Comparison of ENCODE assay signal across 8 cellular contexts in the genomic region with DNA sequence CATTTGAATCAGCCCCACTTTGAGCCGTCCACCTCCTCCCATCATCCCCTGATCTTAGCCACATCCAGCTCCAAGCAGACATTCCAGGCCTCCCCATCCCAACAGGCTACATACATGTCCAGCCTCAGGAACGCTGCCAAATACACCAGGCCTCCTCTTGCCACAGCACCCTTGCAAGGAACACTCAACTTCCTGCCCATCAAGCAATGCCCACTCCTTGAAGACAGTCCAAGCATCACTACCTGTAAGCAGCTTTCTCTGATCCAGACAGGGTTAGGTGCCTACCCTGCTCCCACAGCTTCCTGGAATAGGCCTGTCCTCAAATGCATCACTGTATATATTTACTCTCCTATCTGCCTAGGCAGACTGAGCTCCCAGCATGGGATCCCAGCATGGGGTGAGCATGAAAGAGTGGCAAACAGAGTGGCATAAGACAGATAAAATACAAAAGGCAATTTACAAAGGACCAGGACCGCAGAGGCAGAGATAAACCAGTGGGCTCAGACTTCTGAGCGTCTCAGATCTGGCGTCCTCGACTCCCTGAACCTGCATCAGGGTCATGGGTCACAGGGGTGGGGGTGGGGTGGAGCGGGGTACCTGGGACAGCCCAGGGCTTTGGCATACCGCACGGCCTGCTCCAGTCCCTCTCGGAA. TPM values are rescaled to one million over a fixed set of nuclear protein-coding genes. Genes with fewer than 3 reads are reported as not detected.
DNase-seq lines count a peak whose midpoint lies in the region; ATAC-seq and TF ChIP-seq lines count a peak whose summit lies in the region.

No MANE protein-coding gene starts in this region.

- peaks cover 12% of the 10 kb centered on the region for H3K4me1 ChIP-seq in CD4-positive, alpha-beta memory T cell (ENCODE audit: insufficient read depth, low read length)
- H3K4me1 ChIP-seq in HUES48 (ENCODE audit: control insufficient read depth, insufficient read depth, low read length) (peaks cover 13% of the 10 kb centered on the region), ovary (ENCODE audit: insufficient read depth) (peaks cover 2% of the 10 kb centered on the region)

- POLR2A ChIA-PET in CD4-positive, alpha-beta memory T cell (lab: Charles Lee; ENCODE audit: partially characterized antibody), result interaction anchor here (0.6 to 4.3 kb wide), 6 partner anchors 11 to 1891 kb away, joined by 3 to 41 read pairs (median 12); a partner anchor contains a TSS
- POLR2A ChIA-PET in activated CD8-positive, alpha-beta T cell treated with anti-CD3 and anti-CD28 coated beads for 36 hours (lab: Charles Lee), result interaction anchor here (0.9 kb wide), 2 partner anchors 9 kb away, joined by 3 read pairs; no protein-coding TSS in a partner anchor

- H3K4me1 Mint-ChIP-seq in CD4-positive, alpha-beta memory T cell, result peaks cover 12 to 29% (median 21%) of the 10 kb centered on the region in 4 donors
- H3K4me1 Mint-ChIP-seq in activated CD8-positive, alpha-beta T cell treated with anti-CD3 and anti-CD28 coated beads for 36 hours (ENCODE audit: low read depth), result peaks cover 15% of the 10 kb centered on the region

- H3K27ac ChIP-seq in CD4-positive, alpha-beta memory T cell (ENCODE audit: low read depth, low read length), result peak overlapping the region; percentile 39
- H3K27ac ChIP-seq in HUES48 (ENCODE audit: low read depth, low read length), result peak overlapping the region; percentile 77
- peak overlapping the region; percentile 92 to 95 for H3K27ac ChIP-seq in ovary

- H3K36me3 ChIP-seq in CD4-positive, alpha-beta memory T cell (ENCODE audit: insufficient read depth, low read length), result peaks cover 16% of the 10 kb centered on the region
- peaks cover 40% of the 10 kb centered on the region for H3K36me3 ChIP-seq in HUES48 (ENCODE audit: control insufficient read depth, insufficient read depth, low read length)
- H3K36me3 ChIP-seq in ovary, result no peaks in the 10 kb centered on the region

- H3K36me3 Mint-ChIP-seq in CD4-positive, alpha-beta memory T cell, result peaks cover 15 to 39% of the 10 kb centered on the region in 2 donors
- H3K36me3 Mint-ChIP-seq in activated CD8-positive, alpha-beta T cell treated with anti-CD3 and anti-CD28 coated beads for 36 hours (ENCODE audit: low read depth), result peaks cover 15% of the 10 kb centered on the region

- WGBS in ovary, 3 donors, result 6 to 11% (median 9%) methylated on average over 9 to 10 of the region's 10 CpGs

- ATAC-seq in activated CD8-positive, alpha-beta T cell treated with anti-CD3 and anti-CD28 coated beads for 36 hours, result no peak

- intact Hi-C loops in CD4-positive, alpha-beta memory T cell (cut with micrococcal nuclease), result loop anchor here (5.0 kb wide), 3 partner anchors 86 to 281 kb away; a partner anchor contains a TSS
- intact Hi-C loops in activated CD8-positive, alpha-beta T cell treated with anti-CD3 and anti-CD28 coated beads for 36 hours (cut with micrococcal nuclease), result no loop called here
- intact Hi-C loops in ovary (cut with DNase I), result no loop called here

- TF ChIP-seq EP300 in ovary (IDR thresholded peaks at IDR 0.05), result no peak

- peaks cover 0 to 2% (median 0%) of the 10 kb centered on the region in 8 donors for H3K9me3 Mint-ChIP-seq in CD4-positive, alpha-beta memory T cell
- peaks cover 2% of the 10 kb centered on the region for H3K9me3 Mint-ChIP-seq in activated CD8-positive, alpha-beta T cell treated with anti-CD3 and anti-CD28 coated beads for 36 hours

- no peak for TF ChIP-seq POLR2A in ovary (IDR thresholded peaks at IDR 0.05)

- peak in 1 of 5 donors; percentile 9 for DNase-seq in CD4-positive, alpha-beta memory T cell
- no peak for DNase-seq in activated CD8-positive, alpha-beta T cell treated with anti-CD3 and anti-CD28 coated beads for 36 hours
- peak; percentile 30 for DNase-seq in globus pallidus (ENCODE audit: low spot score)
- peak in 4 of 5 donors; percentile 55 to 61 (median 57) for DNase-seq in ovary
- no peak for DNase-seq in CD1c-positive myeloid dendritic cell (ENCODE audit: extremely low spot score)
- no peak for DNase-seq in NOMO-1 treated with DMSO at 0.1 percent for 48 hours (lab: John Stamatoyannopoulos, UW; ENCODE audit: unreplicated experiment)
- no peak for DNase-seq in NCI-H1694 treated with DMSO at 0.1 percent for 48 hours (lab: John Stamatoyannopoulos, UW)

- peak overlapping the region; percentile 77 to 93 (median 88) for H3K27ac Mint-ChIP-seq in CD4-positive, alpha-beta memory T cell
- peak overlapping the region; percentile 25 for H3K27ac Mint-ChIP-seq in activated CD8-positive, alpha-beta T cell treated with anti-CD3 and anti-CD28 coated beads for 36 hours

- peak overlapping the region in 1 of 2 donors; percentile 47 for H3K4me3 ChIP-seq in CD4-positive, alpha-beta memory T cell (ENCODE audit: low read length in 2 of 2)
- H3K4me3 ChIP-seq in HUES48 (ENCODE audit: low read depth, low read length) (peak overlapping the region; percentile 70), ovary (peak overlapping the region; percentile 60)

- CTCF ChIA-PET in CD4-positive, alpha-beta memory T cell (lab: Charles Lee; ENCODE audit: partially characterized antibody), result no interaction called here
- CTCF ChIA-PET in activated CD8-positive, alpha-beta T cell treated with anti-CD3 and anti-CD28 coated beads for 36 hours (lab: Charles Lee), result no interaction called here

- TF ChIP-seq CTCF in activated CD8-positive, alpha-beta T cell treated with anti-CD3 and anti-CD28 coated beads for 36 hours (IDR thresholded peaks at IDR 0.05), result no peak
- TF ChIP-seq CTCF in ovary (IDR thresholded peaks at IDR 0.05), result no peak

- H3K27me3 ChIP-seq in CD4-positive, alpha-beta memory T cell (ENCODE audit: insufficient read depth, low read length), result no peaks in the 10 kb centered on the region
- no peaks in the 10 kb centered on the region for H3K27me3 ChIP-seq in HUES48 (ENCODE audit: control insufficient read depth, insufficient read depth, low read length)
- H3K27me3 ChIP-seq in ovary, result no peaks in the 10 kb centered on the region

- no peak overlapping the region for H3K9ac ChIP-seq in HUES48 (ENCODE audit: low read depth, low read length)

- H3K4me3 Mint-ChIP-seq in CD4-positive, alpha-beta memory T cell, result peak overlapping the region; percentile 74 to 93 (median 80)
- H3K4me3 Mint-ChIP-seq in activated CD8-positive, alpha-beta T cell treated with anti-CD3 and anti-CD28 coated beads for 36 hours, result peak overlapping the region; percentile 56

- peaks cover 0 to 4% of the 10 kb centered on the region in 2 donors for H3K27me3 Mint-ChIP-seq in CD4-positive, alpha-beta memory T cell
- peaks cover 23% of the 10 kb centered on the region for H3K27me3 Mint-ChIP-seq in activated CD8-positive, alpha-beta T cell treated with anti-CD3 and anti-CD28 coated beads for 36 hours

- H3K9me3 ChIP-seq in CD4-positive, alpha-beta memory T cell (ENCODE audit: control insufficient read depth in 1 of 2, low read length in 2 of 2), result no peaks in the 10 kb centered on the region
- H3K9me3 ChIP-seq in HUES48 (ENCODE audit: control insufficient read depth, insufficient read depth, low read length) (no peaks in the 10 kb centered on the region), ovary (no peaks in the 10 kb centered on the region)

RNA-seq across cellular contexts. Expression of a gene that starts 0.8 kb away (rescaled TPM):
- total RNA-seq in CD4-positive, alpha-beta memory T cell, result 10 to 100 TPM; 30.7 to 33.9 TPM
- 1 to 10 TPM; 7.3 to 7.7 TPM for polyA plus RNA-seq in CD4-positive, alpha-beta memory T cell
- total RNA-seq in activated CD8-positive, alpha-beta T cell treated with anti-CD3 and anti-CD28 coated beads for 36 hours, result 1 to 10 TPM; 4.1 to 5.6 TPM
- total RNA-seq in ovary, result 10 to 100 TPM; 57.3 to 94.4 (median 78.9) TPM
- polyA plus RNA-seq in ovary, result 10 to 100 TPM; 16.6 to 77.2 TPM

Comparison
In these comparisons a context has a peak if more than half of its experiments do, and no peak if none do; other contexts are left out.
1. DNase-seq: peak in globus pallidus (single experiment) and ovary (4 of 5); none in activated CD8-positive, alpha-beta T cell treated with anti-CD3 and anti-CD28 coated beads for 36 hours (single experiment), CD1c-positive myeloid dendritic cell (single experiment), NOMO-1 treated with DMSO at 0.1 percent for 48 hours (single experiment) and NCI-H1694 treated with DMSO at 0.1 percent for 48 hours (single experiment).
2. H3K27ac ChIP-seq: peak in every context shown above with its lines; median percentile 94 in ovary; 77 in HUES48; 39 in CD4-positive, alpha-beta memory T cell.
3. RNA of a gene that starts 0.8 kb away (total RNA-seq): 57.3 to 94.4 TPM in ovary and 30.7 to 33.9 TPM in CD4-positive, alpha-beta memory T cell; 4.1 to 5.6 TPM in activated CD8-positive, alpha-beta T cell treated with anti-CD3 and anti-CD28 coated beads for 36 hours; every median in the first group is over 4 times any median in the second.